ENCODE assay signal across 17 cellular contexts in genomic region chr20:57660510-57661199, GRCh38. TPM values are rescaled to one million over a fixed set of nuclear protein-coding genes. Genes with fewer than 3 reads are reported as not detected.
A peak's percentile ranks its signal among the peaks of the same experiment; 100 is the strongest.
DNase-seq lines count a peak whose midpoint lies in the region; ATAC-seq, FAIRE-seq and TF ChIP-seq lines count a peak whose summit lies in the region.
"Had no signal": no experiment of that assay in that cellular context is flagged by ENCODE, and none has a peak within 500 bp of the region (broad histone marks: within the 10 kb centered on the region; RNA-seq: fewer than 3 reads in every experiment).

No MANE protein-coding gene starts in this region.

- DNase-seq in Right ventricle myocardium inferior (ENCODE audit: missing footprints) (peak; percentile 33), right cardiac atrium (no peak), dorsolateral prefrontal cortex (peak in 7 of 10 donors; percentile 2 to 22 (median 16)), pancreas (peak in 4 of 6 donors; percentile 0 to 35 (median 8)), uterus (peak; percentile 11), NCI-H1694 treated with DMSO at 0.1 percent for 48 hours (lab: John Stamatoyannopoulos, UW) (no peak)
- DNase-seq: activated CD4-positive, alpha-beta T cell treated with anti-CD3 and anti-CD28 coated beads, Interleukin-2, amount 50 U/mL, for 4 hours; DMS79 treated with DMSO at 0.1 percent for 48 hours; NCI-H1092; NCI-H446 treated with DMSO at 0.1 percent for 48 hours; PC-9 had no signal

- peaks cover 15% of the 10 kb centered on the region for H3K4me1 Mint-ChIP-seq in activated T-helper 17 cell treated with anti-CD3 and anti-CD28 coated beads, Interleukin-2, amount 50 U/mL, for 72 hours

- no peak overlapping the region for H3K4me3 Mint-ChIP-seq in activated T-helper 17 cell treated with anti-CD3 and anti-CD28 coated beads, Interleukin-2, amount 50 U/mL, for 72 hours
- H3K4me3 Mint-ChIP-seq: activated naive CD4-positive, alpha-beta T cell treated with anti-CD3 and anti-CD28 coated beads, Interleukin-2, amount 50 U/mL, for 24 hours; T-helper 17 cell had no signal

- no peaks in the 10 kb centered on the region for H3K9me3 Mint-ChIP-seq in activated T-helper 17 cell treated with anti-CD3 and anti-CD28 coated beads, Interleukin-2, amount 50 U/mL, for 72 hours
- H3K9me3 Mint-ChIP-seq: activated naive CD4-positive, alpha-beta T cell treated with anti-CD3 and anti-CD28 coated beads, Interleukin-2, amount 50 U/mL, for 24 hours; IgD-negative memory B cell had no signal

- H3K27ac ChIP-seq in right cardiac atrium (ENCODE audit: low read length) (no peak overlapping the region), dorsolateral prefrontal cortex (peak overlapping the region in 22 of 59 donors; percentile 17 to 71 (median 50)), pancreas (no peak overlapping the region), uterus (peak overlapping the region; percentile 38 to 48)
- H3K27ac ChIP-seq: PC-9 had no signal

- H3K4me1 ChIP-seq in right cardiac atrium (ENCODE audit: control insufficient read depth, insufficient read depth, low read length) (no peaks in the 10 kb centered on the region), pancreas (no peaks in the 10 kb centered on the region), uterus (peaks cover 0 to 8% of the 10 kb centered on the region in 2 donors)

- WGBS in right cardiac atrium: 90% methylated on average over 16 of the region's 16 CpGs
- WGBS in pancreas, 2 donors: 85 to 93% methylated on average over 16 of the region's 16 CpGs

- TF ChIP-seq POLR2A in uterus (IDR thresholded peaks at IDR 0.05): no peak

- no peak for TF ChIP-seq CTCF in dorsolateral prefrontal cortex (IDR thresholded peaks at IDR 0.05 in 54 of 56, conservative IDR thresholded peaks at IDR 0.05 in 2 of 56; ENCODE audit: low read depth in 1 of 56, partially characterized antibody in 56 of 56)
- TF ChIP-seq CTCF in pancreas (IDR thresholded peaks at IDR 0.05): no peak
- TF ChIP-seq CTCF in uterus (IDR thresholded peaks at IDR 0.05): no peak

- intact Hi-C loops in Right ventricle myocardium inferior (cut with DNase I) (no loop called here), right cardiac atrium (cut with DNase I) (no loop called here), dorsolateral prefrontal cortex (cut with DNase I) (no loop called here), pancreas (cut with DNase I) (no loop called here), uterus (cut with DNase I; ENCODE audit: low total_unique reads) (no loop called here)

- H3K36me3 ChIP-seq in pancreas (peaks cover 0 to 3% (median 0%) of the 10 kb centered on the region in 3 donors), uterus (no peaks in the 10 kb centered on the region)

- H3K27me3 ChIP-seq in right cardiac atrium (ENCODE audit: control insufficient read depth, insufficient read depth) (no peaks in the 10 kb centered on the region), dorsolateral prefrontal cortex (no peaks in the 10 kb centered on the region), pancreas (no peaks in the 10 kb centered on the region), uterus (no peaks in the 10 kb centered on the region)

- no peak overlapping the region for H3K4me3 ChIP-seq in right cardiac atrium (ENCODE audit: low read length)
- H3K4me3 ChIP-seq in dorsolateral prefrontal cortex: peak overlapping the region in 19 of 59 donors; percentile 1 to 39 (median 24)
- no peak overlapping the region for H3K4me3 ChIP-seq in pancreas
- no peak overlapping the region for H3K4me3 ChIP-seq in uterus
- H3K4me3 ChIP-seq: PC-9 had no signal

- no peaks in the 10 kb centered on the region for H3K36me3 Mint-ChIP-seq in activated T-helper 17 cell treated with anti-CD3 and anti-CD28 coated beads, Interleukin-2, amount 50 U/mL, for 72 hours (ENCODE audit: low read depth)
- H3K36me3 Mint-ChIP-seq: IgD-negative memory B cell had no signal

- H3K9me3 ChIP-seq in right cardiac atrium (ENCODE audit: control insufficient read depth, low read length) (no peaks in the 10 kb centered on the region), pancreas (no peaks in the 10 kb centered on the region), uterus (no peaks in the 10 kb centered on the region)

- H3K27me3 Mint-ChIP-seq in activated T-helper 17 cell treated with anti-CD3 and anti-CD28 coated beads, Interleukin-2, amount 50 U/mL, for 72 hours: no peaks in the 10 kb centered on the region
- H3K27me3 Mint-ChIP-seq: activated naive CD4-positive, alpha-beta T cell treated with anti-CD3 and anti-CD28 coated beads, Interleukin-2, amount 50 U/mL, for 24 hours; IgD-negative memory B cell; T-helper 17 cell had no signal

- FAIRE-seq in pancreas (lab: Jason Lieb, UNC): no peak

- ATAC-seq in Right ventricle myocardium inferior: no peak
- ATAC-seq in right cardiac atrium: no peak
- no peak for ATAC-seq in pancreas
- no peak for ATAC-seq in activated T-helper 17 cell treated with anti-CD3 and anti-CD28 coated beads, Interleukin-2, amount 50 U/mL, for 72 hours (replicated peaks)
- no peak for ATAC-seq in GM21529 (IDR thresholded peaks at IDR 0.05; ENCODE audit: unreplicated experiment)
- ATAC-seq: T-helper 17 cell had no signal

- no peak overlapping the region for H3K27ac Mint-ChIP-seq in activated T-helper 17 cell treated with anti-CD3 and anti-CD28 coated beads, Interleukin-2, amount 50 U/mL, for 72 hours
- H3K27ac Mint-ChIP-seq: activated naive CD4-positive, alpha-beta T cell treated with anti-CD3 and anti-CD28 coated beads, Interleukin-2, amount 50 U/mL, for 24 hours; T-helper 17 cell had no signal

RNA-seq across cellular contexts. Expression of gene ZBP1, which starts 40.4 kb away (rescaled TPM):
- total RNA-seq in Right ventricle myocardium inferior (0.22 TPM), right cardiac atrium (under 1 TPM in 2 of 4 donors, not detected in 2; 0.23 to 0.38 TPM), dorsolateral prefrontal cortex (1 to 10 TPM in 11 of 120 experiments, under 1 TPM in 22, not detected in 87; 0.20 to 2.4 (median 0.79) TPM), pancreas (under 1 TPM in 3 of 6 donors, not detected in 3; 0.17 to 0.90 (median 0.24) TPM), uterus (under 1 TPM in 1 of 4 donors, not detected in 3; 0.46 TPM)
- polyA plus RNA-seq in right cardiac atrium (0.16 TPM), pancreas (under 1 TPM; 0.09 to 0.15 TPM)
- 1 to 10 TPM; 1.0 to 1.7 TPM for total RNA-seq in activated T-helper 17 cell treated with anti-CD3 and anti-CD28 coated beads, Interleukin-2, amount 50 U/mL, for 72 hours
- total RNA-seq: epithelial cell of proximal tubule, PC-9 had no signal

RNA-seq across cellular contexts. Expression of gene PMEPA1, which starts 49.2 kb away (rescaled TPM):
- total RNA-seq in Right ventricle myocardium inferior: 23.9 TPM
- total RNA-seq in right cardiac atrium: 10 to 100 TPM; 31.7 to 82.0 (median 44.3) TPM
- 17.3 TPM for polyA plus RNA-seq in right cardiac atrium
- 10 to 100 TPM; 22.0 to 55.2 (median 36.7) TPM for total RNA-seq in dorsolateral prefrontal cortex
- total RNA-seq in pancreas: 10 to 100 TPM; 24.8 to 98.2 (median 33.6) TPM
- 10 to 100 TPM; 28.4 to 45.5 TPM for polyA plus RNA-seq in pancreas
- 10 to 100 TPM in 3 of 4 donors, 1 to 10 TPM in 1; 5.6 to 51.9 (median 33.5) TPM for total RNA-seq in uterus
- 1 to 10 TPM; 1.6 to 2.3 TPM for total RNA-seq in activated T-helper 17 cell treated with anti-CD3 and anti-CD28 coated beads, Interleukin-2, amount 50 U/mL, for 72 hours

Comparison
In these comparisons a context has a peak if more than half of its experiments do, and no peak if none do; other contexts are left out.
1. DNase-seq: peak in Right ventricle myocardium inferior (single experiment), dorsolateral prefrontal cortex (7 of 10), pancreas (4 of 6) and uterus (2 of 2); none in right cardiac atrium (0 of 3) and NCI-H1694 treated with DMSO at 0.1 percent for 48 hours (single experiment).
2. H3K27ac ChIP-seq: peak in uterus (2 of 2); none in right cardiac atrium (single experiment) and pancreas (0 of 4).